Comparison of ENCODE assay signal across 4 cellular contexts in the genomic region with DNA sequence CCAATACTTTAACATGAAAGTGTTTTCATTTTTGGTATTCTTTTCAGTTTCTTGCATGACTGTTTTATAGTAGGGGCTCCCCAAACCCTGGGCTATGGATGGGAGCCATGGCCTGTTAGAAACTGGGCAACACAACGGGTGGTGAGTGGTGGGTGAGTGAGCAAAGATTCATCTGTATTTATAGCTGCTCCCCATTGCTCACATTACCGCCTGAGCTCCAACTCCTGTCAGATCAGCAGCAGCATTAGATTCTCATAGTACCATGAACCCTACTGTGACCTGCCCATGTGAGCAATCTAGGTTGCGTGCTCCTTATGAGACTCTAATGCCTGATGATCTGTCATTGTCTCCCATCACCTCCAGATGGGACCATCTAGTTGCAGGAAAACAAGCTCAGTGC. TPM values are rescaled to one million over a fixed set of nuclear protein-coding genes. Genes with fewer than 3 reads are reported as not detected.
"Had no signal": no experiment of that assay in that cellular context is flagged by ENCODE, and none has a peak within 500 bp of the region (broad histone marks: within the 10 kb centered on the region; RNA-seq: fewer than 3 reads in every experiment).

No MANE protein-coding gene starts in this region.

- H3K4me3 ChIP-seq: GM12878 had no signal

- DNase-seq: GDM1, GF-D8 had no signal

- ATAC-seq: GM12878 had no signal

RNA-seq across cellular contexts. Expression of gene HMGCLL1, which starts 42.3 kb away (rescaled TPM):
- total RNA-seq: G401, GM12878 had no signal
